13 cellular contexts compared by ENCODE assay signal in genomic region chr15:98778960-98779359, GRCh38.
DNase-seq lines count a peak whose midpoint lies in the region; ATAC-seq and TF ChIP-seq lines count a peak whose summit lies in the region.
"Had no signal": no experiment of that assay in that cellular context is flagged by ENCODE, and none has a peak within 500 bp of the region (broad histone marks: within the 10 kb centered on the region; RNA-seq: fewer than 3 reads in every experiment).

No MANE protein-coding gene starts in this region.

- DNase-seq in G401 (ENCODE audit: low spot score): peak; percentile 41
- peak; percentile 44 for DNase-seq in cerebellar cortex (ENCODE audit: low spot score)
- DNase-seq in prostate gland (ENCODE audit: low spot score): no peak
- DNase-seq in activated CD8-positive, alpha-beta memory T cell treated with anti-CD3 and anti-CD28 coated beads, Interleukin-2, amount 10 ng/mL, durations not matched to agents 7 days and 5 days: no peak
- no peak for DNase-seq in CD4-positive, alpha-beta T cell
- DNase-seq in mesendoderm: no peak
- no peak for DNase-seq in activated gamma-delta T cell treated with Interleukin-2 at 50 U/mL for 16 hours
- DNase-seq: NCI-H2081 treated with DMSO at 0.1 percent for 48 hours had no signal

- H3K36me3 ChIP-seq in KMS-11 (ENCODE audit: insufficient read depth) (no peaks in the 10 kb centered on the region), prostate gland (no peaks in the 10 kb centered on the region), mesendoderm (ENCODE audit: control insufficient read depth, insufficient read depth, low read length) (no peaks in the 10 kb centered on the region)

- H3K4me2 ChIP-seq in KMS-11: peak overlapping the region; percentile 65
- no peak overlapping the region for H3K4me2 ChIP-seq in mesendoderm (ENCODE audit: low read length)

- no peak overlapping the region for H3K4me3 Mint-ChIP-seq in activated CD8-positive, alpha-beta memory T cell treated with anti-CD3 and anti-CD28 coated beads, Interleukin-2, amount 10 ng/mL, durations not matched to agents 7 days and 5 days
- H3K4me3 Mint-ChIP-seq in CD4-positive, alpha-beta T cell: no peak overlapping the region
- H3K4me3 Mint-ChIP-seq: memory B cell had no signal

- no peaks in the 10 kb centered on the region for H3K27me3 ChIP-seq in KMS-11 (ENCODE audit: insufficient read depth, low read depth)
- no peaks in the 10 kb centered on the region for H3K27me3 ChIP-seq in prostate gland (replicated peaks; ENCODE audit: insufficient read depth)
- no peaks in the 10 kb centered on the region for H3K27me3 ChIP-seq in CD4-positive, alpha-beta T cell (ENCODE audit: control insufficient read depth, insufficient read depth, low read length)
- no peaks in the 10 kb centered on the region for H3K27me3 ChIP-seq in mesendoderm (ENCODE audit: insufficient read depth, low read length, poor library complexity)

- H3K56ac ChIP-seq in mesendoderm (ENCODE audit: low read length): no peak overlapping the region

- no peak overlapping the region for H2AFZ ChIP-seq in KMS-11 (ENCODE audit: low read depth)

- H4K8ac ChIP-seq in mesendoderm (ENCODE audit: low read depth, low read length): no peak overlapping the region

- H2BK120ac ChIP-seq in mesendoderm (ENCODE audit: low read depth, low read length): no peak overlapping the region

- peaks cover 18% of the 10 kb centered on the region for H3K79me1 ChIP-seq in mesendoderm (ENCODE audit: low read length)

- H3K27ac ChIP-seq in KMS-11 (peak overlapping the region; percentile 23; the same call in 1 of the 2 replicates), prostate gland (peak overlapping the region; percentile 41 to 65), mesendoderm (ENCODE audit: low read depth, low read length) (no peak overlapping the region)
- H3K27ac ChIP-seq in CD4-positive, alpha-beta T cell (ENCODE audit: low read depth, low read length): no peak overlapping the region

- no peak overlapping the region for H2BK5ac ChIP-seq in mesendoderm (ENCODE audit: low read length)

- no peak for TF ChIP-seq POLR2A in prostate gland (IDR thresholded peaks at IDR 0.05)

- no peak overlapping the region for H3K23ac ChIP-seq in mesendoderm (ENCODE audit: low read length)

- intact Hi-C loops in prostate gland (cut with DNase I): loop anchor here (5.0 kb wide), 3 partner anchors 127 to 298 kb away; no protein-coding TSS in a partner anchor
- intact Hi-C loops in CD4-positive, alpha-beta T cell (cut with DNase I, micrococcal nuclease): loop anchor here (1.0 to 10.0 kb wide), 7 partner anchors 102 to 298 kb away; no protein-coding TSS in a partner anchor

- H3K4me1 ChIP-seq in KMS-11 (ENCODE audit: low read depth, poor library complexity, severe bottlenecking): peaks cover 63% of the 10 kb centered on the region
- H3K4me1 ChIP-seq in prostate gland (replicated peaks): peaks cover 24% of the 10 kb centered on the region
- H3K4me1 ChIP-seq in mesendoderm (ENCODE audit: control insufficient read depth, low read depth, low read length): peaks cover 16% of the 10 kb centered on the region

- in situ Hi-C loops in G401 (cut with HindIII; ENCODE audit: low sequenced_read_pairs): no loop called here

- POLR2A ChIA-PET in CD4-positive, alpha-beta T cell (lab: Charles Lee): interaction anchor here (1.3 kb wide), 1 partner anchor 132 kb away, joined by 3 read pairs; no protein-coding TSS in a partner anchor

- no peak overlapping the region for H3K4me3 ChIP-seq in KMS-11 (IDR thresholded peaks at IDR 0.05; ENCODE audit: insufficient read depth, low read depth, low read length)
- no peak overlapping the region for H3K4me3 ChIP-seq in prostate gland
- no peak overlapping the region for H3K4me3 ChIP-seq in mesendoderm (ENCODE audit: low read length)

- WGBS in prostate gland: 60% methylated on average over 4 of the region's 4 CpGs
- WGBS in mesendoderm (ENCODE audit: extremely low coverage, insufficient coverage, low lambda C conversion rate): no CpG with 5 or more reads among the region's 4 CpGs

- H3K79me2 ChIP-seq in KMS-11 (ENCODE audit: insufficient read depth, low read depth): peaks cover 55% of the 10 kb centered on the region
- H3K79me2 ChIP-seq in mesendoderm (ENCODE audit: control insufficient read depth, insufficient read depth, low read length): peaks cover 56% of the 10 kb centered on the region

- peaks cover 13% of the 10 kb centered on the region for H3K27me3 Mint-ChIP-seq in activated CD8-positive, alpha-beta memory T cell treated with anti-CD3 and anti-CD28 coated beads, Interleukin-2, amount 10 ng/mL, durations not matched to agents 7 days and 5 days
- no peaks in the 10 kb centered on the region for H3K27me3 Mint-ChIP-seq in CD4-positive, alpha-beta T cell

- H3K4ac ChIP-seq in mesendoderm (ENCODE audit: low read depth, low read length): no peak overlapping the region

- no peaks in the 10 kb centered on the region for H3K36me3 Mint-ChIP-seq in activated CD8-positive, alpha-beta memory T cell treated with anti-CD3 and anti-CD28 coated beads, Interleukin-2, amount 10 ng/mL, durations not matched to agents 7 days and 5 days
- no peaks in the 10 kb centered on the region for H3K36me3 Mint-ChIP-seq in CD4-positive, alpha-beta T cell (ENCODE audit: low read depth)
- H3K36me3 Mint-ChIP-seq: memory B cell; naive thymus-derived CD4-positive, alpha-beta T cell; stimulated activated memory B cell treated with anti-CD40 and anti-IgM and Interleukin-4, amounts not matched to agents 10 μg/mL and 1 μg/mL and 100 μg/mL, for 72 hours had no signal

- no peak for ATAC-seq in activated CD8-positive, alpha-beta memory T cell treated with anti-CD3 and anti-CD28 coated beads, Interleukin-2, amount 10 ng/mL, durations not matched to agents 7 days and 5 days
- no peak for ATAC-seq in CD4-positive, alpha-beta T cell (ENCODE audit: poor library complexity)

- no peak overlapping the region for H3K27ac Mint-ChIP-seq in activated CD8-positive, alpha-beta memory T cell treated with anti-CD3 and anti-CD28 coated beads, Interleukin-2, amount 10 ng/mL, durations not matched to agents 7 days and 5 days
- H3K27ac Mint-ChIP-seq in CD4-positive, alpha-beta T cell: no peak overlapping the region
- H3K27ac Mint-ChIP-seq: activated T-helper 2 cell treated with anti-CD3 and anti-CD28 coated beads, Interferon-gamma antibody, Interleukin-2, Interleukin-4, amounts not matched to agents 10 μg/mL and 5 μg/mL and 100 μg/mL, durations not matched to agents 14 hours and 24 hours and 36 hours; memory B cell; stimulated activated memory B cell treated with anti-CD40 and anti-IgM and Interleukin-4, amounts not matched to agents 10 μg/mL and 1 μg/mL and 100 μg/mL, for 72 hours had no signal

- peaks cover 16% of the 10 kb centered on the region for H3K4me1 Mint-ChIP-seq in activated CD8-positive, alpha-beta memory T cell treated with anti-CD3 and anti-CD28 coated beads, Interleukin-2, amount 10 ng/mL, durations not matched to agents 7 days and 5 days
- H3K4me1 Mint-ChIP-seq in CD4-positive, alpha-beta T cell (ENCODE audit: low read depth): peaks cover 54% of the 10 kb centered on the region

- CTCF ChIA-PET in activated CD8-positive, alpha-beta memory T cell treated with anti-CD3 and anti-CD28 coated beads, Interleukin-2, amount 10 ng/mL, durations not matched to agents 7 days and 5 days (lab: Charles Lee): interaction anchor here (0.9 to 5.0 kb wide), 11 partner anchors 11 to 298 kb away, joined by 3 to 22 read pairs (median 4); no protein-coding TSS in a partner anchor
- CTCF ChIA-PET in CD4-positive, alpha-beta T cell (lab: Charles Lee): interaction anchor here (0.9 to 2.4 kb wide), 10 partner anchors 9 to 298 kb away, joined by 3 to 24 read pairs (median 3); no protein-coding TSS in a partner anchor

- H4K5ac ChIP-seq in mesendoderm (ENCODE audit: low read length): no peak overlapping the region

- H4K20me1 ChIP-seq in KMS-11 (ENCODE audit: insufficient read depth): no peaks in the 10 kb centered on the region

- H3K18ac ChIP-seq in mesendoderm (ENCODE audit: low read length): no peak overlapping the region

- H2BK15ac ChIP-seq in mesendoderm (replicated peaks; ENCODE audit: low read depth): no peak overlapping the region

- TF ChIP-seq CTCF in KMS-11 (conservative IDR thresholded peaks at IDR 0.05; ENCODE audit: low read depth, low read length): no peak
- no peak for TF ChIP-seq CTCF in prostate gland (IDR thresholded peaks at IDR 0.05)
- TF ChIP-seq CTCF in CD4-positive, alpha-beta T cell (IDR thresholded peaks at IDR 0.05): no peak

- no peaks in the 10 kb centered on the region for H3K9me3 ChIP-seq in prostate gland
- H3K9me3 ChIP-seq in CD4-positive, alpha-beta T cell (ENCODE audit: control insufficient read depth, low read length): no peaks in the 10 kb centered on the region

- H3K9me3 Mint-ChIP-seq in activated CD8-positive, alpha-beta memory T cell treated with anti-CD3 and anti-CD28 coated beads, Interleukin-2, amount 10 ng/mL, durations not matched to agents 7 days and 5 days (ENCODE audit: low read depth): no peaks in the 10 kb centered on the region
- H3K9me3 Mint-ChIP-seq in CD4-positive, alpha-beta T cell: no peaks in the 10 kb centered on the region
- H3K9me3 Mint-ChIP-seq: activated T-helper 2 cell treated with anti-CD3 and anti-CD28 coated beads, Interferon-gamma antibody, Interleukin-2, Interleukin-4, amounts not matched to agents 10 μg/mL and 5 μg/mL and 100 μg/mL, durations not matched to agents 14 hours and 24 hours and 36 hours; memory B cell; naive thymus-derived CD4-positive, alpha-beta T cell; stimulated activated memory B cell treated with anti-CD40 and anti-IgM and Interleukin-4, amounts not matched to agents 10 μg/mL and 1 μg/mL and 100 μg/mL, for 72 hours had no signal

- H3K9ac ChIP-seq in KMS-11: no peak overlapping the region
- H3K9ac ChIP-seq in mesendoderm (ENCODE audit: low read length): no peak overlapping the region

- H2AK5ac ChIP-seq in mesendoderm (ENCODE audit: low read length): no peak overlapping the region

Comparison
In these comparisons a context has a peak if more than half of its experiments do, and no peak if none do; other contexts are left out.
1. DNase-seq: peak in G401 (single experiment) and cerebellar cortex (single experiment); none in prostate gland (single experiment), activated CD8-positive, alpha-beta memory T cell treated with anti-CD3 and anti-CD28 coated beads, Interleukin-2, amount 10 ng/mL, durations not matched to agents 7 days and 5 days (single experiment), CD4-positive, alpha-beta T cell (0 of 10), mesendoderm (single experiment) and activated gamma-delta T cell treated with Interleukin-2 at 50 U/mL for 16 hours (single experiment).
2. H3K27ac ChIP-seq: peak in KMS-11 (single experiment) and prostate gland (2 of 2); none in CD4-positive, alpha-beta T cell (single experiment) and mesendoderm (single experiment).